In the genomic region with DNA sequence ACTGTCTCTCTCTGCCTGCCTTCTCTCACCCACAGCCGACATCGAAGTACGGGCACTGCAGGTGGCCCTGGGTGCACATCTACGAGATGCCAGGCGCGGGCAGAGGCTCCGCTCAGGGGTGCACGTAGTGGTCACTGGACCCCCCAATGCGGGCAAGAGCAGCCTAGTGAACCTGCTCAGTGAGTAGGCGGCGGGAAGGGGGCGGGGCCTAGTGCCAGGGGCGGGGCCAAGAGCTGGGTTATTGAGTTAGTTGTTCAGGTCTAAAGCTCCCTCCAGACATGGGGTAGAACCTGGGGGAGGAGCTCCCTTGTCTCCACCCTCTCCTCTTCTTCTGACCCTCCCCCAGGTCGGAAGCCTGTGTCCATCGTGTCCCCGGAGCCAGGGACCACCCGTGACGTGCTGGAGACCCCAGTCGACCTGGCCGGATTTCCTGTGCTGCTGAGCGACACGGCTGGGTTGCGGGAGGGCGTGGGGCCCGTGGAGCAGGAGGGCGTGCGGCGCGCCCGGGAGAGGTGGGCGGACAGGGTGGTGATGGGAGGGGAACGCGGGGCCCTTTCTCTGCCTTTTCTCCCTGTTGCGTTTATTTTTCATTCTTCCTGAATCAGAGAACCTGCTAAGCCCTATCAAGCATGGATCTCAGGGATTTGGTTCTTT, we compare ENCODE assay signal across 1 cellular context.
A peak's percentile ranks its signal among the peaks of the same experiment; 100 is the strongest.
TF ChIP-seq lines count a peak whose summit lies in the region.

No MANE protein-coding gene starts in this region.

TF ChIP-seq in K562, 482 proteins besides CTCF, POLR2A, EP300 and RAD21:
- TF ChIP-seq ZNF445 (CRISPR knock-in tag; IDR thresholded peaks at IDR 0.05; ENCODE audit: low read depth): no peak
- TF ChIP-seq KLF16 (IDR thresholded peaks at IDR 0.05): no peak
- peak; percentile 38 for TF ChIP-seq RBFOX2 (IDR thresholded peaks at IDR 0.05; ENCODE audit: low read depth, low read length)
- TF ChIP-seq, protein P1, sequence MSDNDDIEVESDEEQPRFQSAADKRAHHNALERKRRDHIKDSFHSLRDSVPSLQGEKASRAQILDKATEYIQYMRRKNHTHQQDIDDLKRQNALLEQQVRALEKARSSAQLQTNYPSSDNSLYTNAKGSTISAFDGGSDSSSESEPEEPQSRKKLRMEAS (CRISPR knock-in tag; IDR thresholded peaks at IDR 0.05): peak; percentile 28; the same call in 1 of the 2 replicates
- TF ChIP-seq POLR2G (IDR thresholded peaks at IDR 0.05; ENCODE audit: low read depth, low read length): peak; percentile 57
- TF ChIP-seq, protein P2, sequence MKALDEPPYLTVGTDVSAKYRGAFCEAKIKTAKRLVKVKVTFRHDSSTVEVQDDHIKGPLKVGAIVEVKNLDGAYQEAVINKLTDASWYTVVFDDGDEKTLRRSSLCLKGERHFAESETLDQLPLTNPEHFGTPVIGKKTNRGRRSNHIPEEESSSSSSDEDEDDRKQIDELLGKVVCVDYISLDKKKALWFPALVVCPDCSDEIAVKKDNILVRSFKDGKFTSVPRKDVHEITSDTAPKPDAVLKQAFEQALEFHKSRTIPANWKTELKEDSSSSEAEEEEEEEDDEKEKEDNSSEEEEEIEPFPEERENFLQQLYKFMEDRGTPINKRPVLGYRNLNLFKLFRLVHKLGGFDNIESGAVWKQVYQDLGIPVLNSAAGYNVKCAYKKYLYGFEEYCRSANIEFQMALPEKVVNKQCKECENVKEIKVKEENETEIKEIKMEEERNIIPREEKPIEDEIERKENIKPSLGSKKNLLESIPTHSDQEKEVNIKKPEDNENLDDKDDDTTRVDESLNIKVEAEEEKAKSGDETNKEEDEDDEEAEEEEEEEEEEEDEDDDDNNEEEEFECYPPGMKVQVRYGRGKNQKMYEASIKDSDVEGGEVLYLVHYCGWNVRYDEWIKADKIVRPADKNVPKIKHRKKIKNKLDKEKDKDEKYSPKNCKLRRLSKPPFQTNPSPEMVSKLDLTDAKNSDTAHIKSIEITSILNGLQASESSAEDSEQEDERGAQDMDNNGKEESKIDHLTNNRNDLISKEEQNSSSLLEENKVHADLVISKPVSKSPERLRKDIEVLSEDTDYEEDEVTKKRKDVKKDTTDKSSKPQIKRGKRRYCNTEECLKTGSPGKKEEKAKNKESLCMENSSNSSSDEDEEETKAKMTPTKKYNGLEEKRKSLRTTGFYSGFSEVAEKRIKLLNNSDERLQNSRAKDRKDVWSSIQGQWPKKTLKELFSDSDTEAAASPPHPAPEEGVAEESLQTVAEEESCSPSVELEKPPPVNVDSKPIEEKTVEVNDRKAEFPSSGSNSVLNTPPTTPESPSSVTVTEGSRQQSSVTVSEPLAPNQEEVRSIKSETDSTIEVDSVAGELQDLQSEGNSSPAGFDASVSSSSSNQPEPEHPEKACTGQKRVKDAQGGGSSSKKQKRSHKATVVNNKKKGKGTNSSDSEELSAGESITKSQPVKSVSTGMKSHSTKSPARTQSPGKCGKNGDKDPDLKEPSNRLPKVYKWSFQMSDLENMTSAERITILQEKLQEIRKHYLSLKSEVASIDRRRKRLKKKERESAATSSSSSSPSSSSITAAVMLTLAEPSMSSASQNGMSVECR (CRISPR knock-in tag; IDR thresholded peaks at IDR 0.05): 0 out of 2 replicates have a peak, but pooled peaks have one; percentile 29
- TF ChIP-seq PRMT5 (CRISPR knock-in tag; IDR thresholded peaks at IDR 0.05): no peak
- 0 out of 2 replicates have a peak, but pooled peaks have one; percentile 28 for TF ChIP-seq FOXP1 (CRISPR knock-in tag; IDR thresholded peaks at IDR 0.05)
- TF ChIP-seq, protein P3, sequence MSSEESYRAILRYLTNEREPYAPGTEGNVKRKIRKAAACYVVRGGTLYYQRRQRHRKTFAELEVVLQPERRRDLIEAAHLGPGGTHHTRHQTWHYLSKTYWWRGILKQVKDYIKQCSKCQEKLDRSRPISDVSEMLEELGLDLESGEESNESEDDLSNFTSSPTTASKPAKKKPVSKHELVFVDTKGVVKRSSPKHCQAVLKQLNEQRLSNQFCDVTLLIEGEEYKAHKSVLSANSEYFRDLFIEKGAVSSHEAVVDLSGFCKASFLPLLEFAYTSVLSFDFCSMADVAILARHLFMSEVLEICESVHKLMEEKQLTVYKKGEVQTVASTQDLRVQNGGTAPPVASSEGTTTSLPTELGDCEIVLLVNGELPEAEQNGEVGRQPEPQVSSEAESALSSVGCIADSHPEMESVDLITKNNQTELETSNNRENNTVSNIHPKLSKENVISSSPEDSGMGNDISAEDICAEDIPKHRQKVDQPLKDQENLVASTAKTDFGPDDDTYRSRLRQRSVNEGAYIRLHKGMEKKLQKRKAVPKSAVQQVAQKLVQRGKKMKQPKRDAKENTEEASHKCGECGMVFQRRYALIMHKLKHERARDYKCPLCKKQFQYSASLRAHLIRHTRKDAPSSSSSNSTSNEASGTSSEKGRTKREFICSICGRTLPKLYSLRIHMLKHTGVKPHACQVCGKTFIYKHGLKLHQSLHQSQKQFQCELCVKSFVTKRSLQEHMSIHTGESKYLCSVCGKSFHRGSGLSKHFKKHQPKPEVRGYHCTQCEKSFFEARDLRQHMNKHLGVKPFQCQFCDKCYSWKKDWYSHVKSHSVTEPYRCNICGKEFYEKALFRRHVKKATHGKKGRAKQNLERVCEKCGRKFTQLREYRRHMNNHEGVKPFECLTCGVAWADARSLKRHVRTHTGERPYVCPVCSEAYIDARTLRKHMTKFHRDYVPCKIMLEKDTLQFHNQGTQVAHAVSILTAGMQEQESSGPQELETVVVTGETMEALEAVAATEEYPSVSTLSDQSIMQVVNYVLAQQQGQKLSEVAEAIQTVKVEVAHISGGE (CRISPR knock-in tag; IDR thresholded peaks at IDR 0.05): no peak
- TF ChIP-seq, protein P4, sequence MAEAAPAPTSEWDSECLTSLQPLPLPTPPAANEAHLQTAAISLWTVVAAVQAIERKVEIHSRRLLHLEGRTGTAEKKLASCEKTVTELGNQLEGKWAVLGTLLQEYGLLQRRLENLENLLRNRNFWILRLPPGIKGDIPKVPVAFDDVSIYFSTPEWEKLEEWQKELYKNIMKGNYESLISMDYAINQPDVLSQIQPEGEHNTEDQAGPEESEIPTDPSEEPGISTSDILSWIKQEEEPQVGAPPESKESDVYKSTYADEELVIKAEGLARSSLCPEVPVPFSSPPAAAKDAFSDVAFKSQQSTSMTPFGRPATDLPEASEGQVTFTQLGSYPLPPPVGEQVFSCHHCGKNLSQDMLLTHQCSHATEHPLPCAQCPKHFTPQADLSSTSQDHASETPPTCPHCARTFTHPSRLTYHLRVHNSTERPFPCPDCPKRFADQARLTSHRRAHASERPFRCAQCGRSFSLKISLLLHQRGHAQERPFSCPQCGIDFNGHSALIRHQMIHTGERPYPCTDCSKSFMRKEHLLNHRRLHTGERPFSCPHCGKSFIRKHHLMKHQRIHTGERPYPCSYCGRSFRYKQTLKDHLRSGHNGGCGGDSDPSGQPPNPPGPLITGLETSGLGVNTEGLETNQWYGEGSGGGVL (CRISPR knock-in tag; IDR thresholded peaks at IDR 0.05): no peak
- no peak for TF ChIP-seq RBM15 (IDR thresholded peaks at IDR 0.05; ENCODE audit: insufficient read depth, low read length)
- TF ChIP-seq L3MBTL2 (IDR thresholded peaks at IDR 0.05): no peak
- TF ChIP-seq NR3C1 (CRISPR knock-in tag; IDR thresholded peaks at IDR 0.05): 0 out of 2 replicates have a peak, but pooled peaks have one; percentile 13
- peak; percentile 32; the same call in 1 of the 2 replicates for TF ChIP-seq EGR1 (conservative IDR thresholded peaks at IDR 0.05)
